In genomic region chr1:43981135-43981491, GRCh38 we compare ENCODE assay signal across 1 cellular context.
TF ChIP-seq lines count a peak whose summit lies in the region.

No MANE protein-coding gene starts in this region.

TF ChIP-seq in H1, 55 proteins besides CTCF, POLR2A, EP300 and RAD21:
- no peak for TF ChIP-seq POLR2AphosphoS5 (IDR thresholded peaks at IDR 0.05; ENCODE audit: low read depth, low read length)
- no peak for TF ChIP-seq MAX (IDR thresholded peaks at IDR 0.05)
- TF ChIP-seq SP1 (IDR thresholded peaks at IDR 0.05; ENCODE audit: low read depth, low read length): no peak
- TF ChIP-seq HDAC2 (IDR thresholded peaks at IDR 0.05; ENCODE audit: borderline replicate concordance in 1 of 2, low read depth in 2 of 2, low read length in 2 of 2): no peak
- TF ChIP-seq BACH1 (IDR thresholded peaks at IDR 0.05; ENCODE audit: low read length): no peak
- TF ChIP-seq KDM1A (IDR thresholded peaks at IDR 0.05; ENCODE audit: borderline replicate concordance, low read length): no peak
- TF ChIP-seq JUND (IDR thresholded peaks at IDR 0.05; ENCODE audit: low read length): no peak
- no peak for TF ChIP-seq ATF2 (IDR thresholded peaks at IDR 0.05; ENCODE audit: low read length)
- no peak for TF ChIP-seq FOSL1 (IDR thresholded peaks at IDR 0.05; ENCODE audit: insufficient read depth, low read depth, low read length)
- no peak for TF ChIP-seq TBP (IDR thresholded peaks at IDR 0.05; ENCODE audit: low read depth, low read length)
- TF ChIP-seq E2F6 (IDR thresholded peaks at IDR 0.05): no peak
- no peak for TF ChIP-seq GTF2F1 (IDR thresholded peaks at IDR 0.05; ENCODE audit: borderline replicate concordance, low read depth, low read length)
- no peak for TF ChIP-seq PHF8 (conservative IDR thresholded peaks at IDR 0.05; ENCODE audit: low read depth, low read length)
- TF ChIP-seq EZH2 (IDR thresholded peaks at IDR 0.05; ENCODE audit: low read depth, low read length, severe bottlenecking): no peak
- TF ChIP-seq TAF1 (IDR thresholded peaks at IDR 0.05; ENCODE audit: low read depth, low read length): no peak
